In the genomic region with DNA sequence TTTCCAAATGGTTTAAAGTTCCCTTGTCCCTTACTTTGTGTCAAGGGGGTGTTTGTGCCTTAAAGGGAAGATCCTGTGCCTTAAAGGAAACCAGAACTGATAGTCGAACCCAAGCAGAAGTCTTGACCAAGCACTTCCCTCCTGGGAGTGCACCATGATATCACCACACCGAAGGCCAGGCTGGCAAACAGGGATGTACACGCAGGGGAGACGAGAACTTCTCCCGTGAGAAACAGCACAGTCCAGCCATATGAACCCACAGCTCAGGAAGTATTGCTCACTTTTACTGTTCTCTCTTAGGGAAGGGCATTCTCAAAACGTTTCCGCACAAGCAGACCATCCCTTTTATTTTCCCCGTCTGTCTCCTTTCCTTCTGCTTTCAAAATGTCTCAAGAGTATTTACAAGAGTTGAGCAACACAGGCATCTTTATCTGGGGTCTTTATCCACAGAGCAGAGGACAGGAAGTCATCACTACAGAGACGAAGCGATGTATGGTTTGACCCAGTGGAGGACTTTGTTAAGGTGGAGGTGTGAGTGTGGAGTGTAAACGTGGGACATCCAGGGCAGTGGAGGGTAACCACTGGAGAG, we compare ENCODE assay signal across 8 cellular contexts. TPM values are rescaled to one million over a fixed set of nuclear protein-coding genes. Genes with fewer than 3 reads are reported as not detected.
DNase-seq lines count a peak whose midpoint lies in the region; ATAC-seq and TF ChIP-seq lines count a peak whose summit lies in the region.

No MANE protein-coding gene starts in this region.

- intact Hi-C loops in right cardiac atrium (cut with DNase I): loop anchor here in 3 of 4 donors (5.0 to 10.0 kb wide), 4 partner anchors 50 to 200 kb away; partner anchors contain the start of gene SERPINB9 (in 1 of the 3)
- intact Hi-C loops in Caco-2 (cut with micrococcal nuclease; ENCODE audit: unreplicated experiment): no loop called here

- peaks cover under 1% of the 10 kb centered on the region for H3K9me3 Mint-ChIP-seq in T-helper 2 cell treated with Interferon-gamma antibody and Interleukin-4, amounts not matched to agents 5 μg/mL and 100 μg/mL, for 36 hours
- H3K9me3 Mint-ChIP-seq in stimulated activated naive CD8-positive, alpha-beta T cell treated with anti-CD3 and anti-CD28 coated beads, Interleukin-15, Interleukin-2, amounts not matched to agents 100 ng/mL and 50 ng/mL, for 24 hours: no peaks in the 10 kb centered on the region
- H3K9me3 Mint-ChIP-seq in Caco-2 (ENCODE audit: unreplicated experiment): no peaks in the 10 kb centered on the region

- no peak for DNase-seq in T-helper 2 cell treated with Interferon-gamma antibody and Interleukin-4, amounts not matched to agents 5 μg/mL and 100 μg/mL, for 36 hours (ENCODE audit: low spot score)
- DNase-seq in T-helper 2 cell (no peak), right cardiac atrium (peak in 1 of 3 donors; percentile 71), NCI-H1092 (lab: John Stamatoyannopoulos, UW) (no peak), Caco-2 (no peak)
- peak; percentile 53 to 57 for DNase-seq in activated T-cell treated with anti-CD3 and anti-CD28 coated beads, Interleukin-2, amount 50 U/mL, for 48 hours

- POLR2A ChIA-PET in Caco-2 (lab: Charles Lee): no interaction called here

- peak overlapping the region; percentile 86 for H3K27ac ChIP-seq in right cardiac atrium (ENCODE audit: low read length)

- ATAC-seq in right cardiac atrium: peak; percentile 45 to 60
- no peak for ATAC-seq in HG02981 (IDR thresholded peaks at IDR 0.05; ENCODE audit: unreplicated experiment)

- no peaks in the 10 kb centered on the region for H3K27me3 Mint-ChIP-seq in T-helper 2 cell treated with Interferon-gamma antibody and Interleukin-4, amounts not matched to agents 5 μg/mL and 100 μg/mL, for 36 hours (ENCODE audit: low read depth)
- no peaks in the 10 kb centered on the region for H3K27me3 Mint-ChIP-seq in stimulated activated naive CD8-positive, alpha-beta T cell treated with anti-CD3 and anti-CD28 coated beads, Interleukin-15, Interleukin-2, amounts not matched to agents 100 ng/mL and 50 ng/mL, for 24 hours
- no peaks in the 10 kb centered on the region for H3K27me3 Mint-ChIP-seq in Caco-2 (ENCODE audit: insufficient read depth, unreplicated experiment)

- H3K4me1 ChIP-seq in right cardiac atrium (ENCODE audit: control insufficient read depth, insufficient read depth, low read length): peaks cover 15% of the 10 kb centered on the region
- peaks cover 33% of the 10 kb centered on the region for H3K4me1 ChIP-seq in Caco-2

- no peak for TF ChIP-seq CTCF in Caco-2 (IDR thresholded peaks at IDR 0.05; ENCODE audit: insufficient read depth in 1 of 2, low read depth in 1 of 2, low read length in 1 of 2, severe bottlenecking in 1 of 2, unreplicated experiment in 1 of 2)

- H3K9me3 ChIP-seq in right cardiac atrium (ENCODE audit: control insufficient read depth, low read length) (no peaks in the 10 kb centered on the region), Caco-2 (no peaks in the 10 kb centered on the region)

- H3K27me3 ChIP-seq in right cardiac atrium (ENCODE audit: control insufficient read depth, insufficient read depth): no peaks in the 10 kb centered on the region
- H3K27me3 ChIP-seq in Caco-2 (replicated peaks; ENCODE audit: control insufficient read depth, insufficient read depth, low read length): no peaks in the 10 kb centered on the region

- 27% methylated on average over 11 of the region's 11 CpGs for WGBS in right cardiac atrium

- peaks cover 63% of the 10 kb centered on the region for H3K4me1 Mint-ChIP-seq in T-helper 2 cell treated with Interferon-gamma antibody and Interleukin-4, amounts not matched to agents 5 μg/mL and 100 μg/mL, for 36 hours (ENCODE audit: low read depth)
- peaks cover 82% of the 10 kb centered on the region for H3K4me1 Mint-ChIP-seq in stimulated activated naive CD8-positive, alpha-beta T cell treated with anti-CD3 and anti-CD28 coated beads, Interleukin-15, Interleukin-2, amounts not matched to agents 100 ng/mL and 50 ng/mL, for 24 hours (ENCODE audit: low read depth)
- peaks cover 6% of the 10 kb centered on the region for H3K4me1 Mint-ChIP-seq in Caco-2 (ENCODE audit: low read depth, unreplicated experiment)

- no peaks in the 10 kb centered on the region for H3K36me3 ChIP-seq in Caco-2 (ENCODE audit: control insufficient read depth, insufficient read depth, low read length)

- CTCF ChIA-PET in Caco-2 (lab: Charles Lee): interaction anchor here (1.4 kb wide), 1 partner anchor 63 kb away, joined by 9 read pairs; no protein-coding TSS in a partner anchor

- peak overlapping the region; percentile 87 for H3K27ac Mint-ChIP-seq in T-helper 2 cell treated with Interferon-gamma antibody and Interleukin-4, amounts not matched to agents 5 μg/mL and 100 μg/mL, for 36 hours
- peak overlapping the region; percentile 98 for H3K27ac Mint-ChIP-seq in stimulated activated naive CD8-positive, alpha-beta T cell treated with anti-CD3 and anti-CD28 coated beads, Interleukin-15, Interleukin-2, amounts not matched to agents 100 ng/mL and 50 ng/mL, for 24 hours
- no peak overlapping the region for H3K27ac Mint-ChIP-seq in Caco-2 (ENCODE audit: unreplicated experiment)

- H3K4me3 ChIP-seq in right cardiac atrium (ENCODE audit: low read length): peak overlapping the region; percentile 46
- H3K4me3 ChIP-seq in Caco-2 (ENCODE audit: low read depth, low read length): no peak overlapping the region

- no TSS peak for BruUV-seq in Caco-2 (replicated peaks; lab: Mats Ljungman, UMichigan)

- H3K4me3 Mint-ChIP-seq in T-helper 2 cell treated with Interferon-gamma antibody and Interleukin-4, amounts not matched to agents 5 μg/mL and 100 μg/mL, for 36 hours: peak overlapping the region; percentile 58
- H3K4me3 Mint-ChIP-seq in stimulated activated naive CD8-positive, alpha-beta T cell treated with anti-CD3 and anti-CD28 coated beads, Interleukin-15, Interleukin-2, amounts not matched to agents 100 ng/mL and 50 ng/mL, for 24 hours: peak overlapping the region; percentile 76
- no peak overlapping the region for H3K4me3 Mint-ChIP-seq in Caco-2 (ENCODE audit: unreplicated experiment)

- H3K36me3 Mint-ChIP-seq in T-helper 2 cell treated with Interferon-gamma antibody and Interleukin-4, amounts not matched to agents 5 μg/mL and 100 μg/mL, for 36 hours (ENCODE audit: low read depth): peaks cover 1% of the 10 kb centered on the region
- no peaks in the 10 kb centered on the region for H3K36me3 Mint-ChIP-seq in stimulated activated naive CD8-positive, alpha-beta T cell treated with anti-CD3 and anti-CD28 coated beads, Interleukin-15, Interleukin-2, amounts not matched to agents 100 ng/mL and 50 ng/mL, for 24 hours (ENCODE audit: low read depth)
- H3K36me3 Mint-ChIP-seq in Caco-2 (ENCODE audit: insufficient read depth, unreplicated experiment): no peaks in the 10 kb centered on the region

RNA-seq across cellular contexts. Expression of gene SERPINB1, which starts 12.8 kb away (rescaled TPM):
- total RNA-seq in right cardiac atrium (10 to 100 TPM; 27.3 to 42.1 (median 32.7) TPM), Caco-2 (2022) (75.6 and 81.9 TPM in 2 replicates)
- polyA plus RNA-seq in right cardiac atrium: 23.6 TPM

RNA-seq across cellular contexts. Expression of gene SERPINB9, which starts 48.6 kb away (rescaled TPM):
- total RNA-seq in right cardiac atrium: 10 to 100 TPM in 1 of 4 donors, 1 to 10 TPM in 3; 6.8 to 15.8 (median 8.6) TPM
- polyA plus RNA-seq in right cardiac atrium: 3.5 TPM
- total RNA-seq in Caco-2 (2022): 3.1 and 3.5 TPM in 2 replicates

Comparison
In these comparisons a context has a peak if more than half of its experiments do, and no peak if none do; other contexts are left out.
1. DNase-seq: peak in activated T-cell treated with anti-CD3 and anti-CD28 coated beads, Interleukin-2, amount 50 U/mL, for 48 hours (2 of 2); none in T-helper 2 cell treated with Interferon-gamma antibody and Interleukin-4, amounts not matched to agents 5 μg/mL and 100 μg/mL, for 36 hours (single experiment), T-helper 2 cell (0 of 5), NCI-H1092 (single experiment) and Caco-2 (0 of 2).